In genomic region chr3:134144694-134145093, GRCh38 we compare ENCODE assay signal across 25 cellular contexts.
A peak's percentile ranks its signal among the peaks of the same experiment; 100 is the strongest.
DNase-seq lines count a peak whose midpoint lies in the region; ATAC-seq and TF ChIP-seq lines count a peak whose summit lies in the region.
"Had no signal": no experiment of that assay in that cellular context is flagged by ENCODE, and none has a peak within 500 bp of the region (broad histone marks: within the 10 kb centered on the region; RNA-seq: fewer than 3 reads in every experiment).

No MANE protein-coding gene starts in this region.

- no peaks in the 10 kb centered on the region for H3K27me3 Mint-ChIP-seq in stimulated activated naive CD8-positive, alpha-beta T cell treated with anti-CD3 and anti-CD28 coated beads, Interleukin-15, amount 100 ng/mL, for 72 hours
- H3K27me3 Mint-ChIP-seq in endodermal cell (ENCODE audit: insufficient read depth), result no peaks in the 10 kb centered on the region
- no peaks in the 10 kb centered on the region for H3K27me3 Mint-ChIP-seq in neural progenitor cell (ENCODE audit: insufficient read depth, low read depth)
- H3K27me3 Mint-ChIP-seq in activated T-helper 1 cell treated with anti-CD3 and anti-CD28 coated beads, Interleukin-12 subunit alpha, Interleukin-12 subunit beta, Interleukin-2, Interleukin-4 antibody, amounts not matched to agents 30 ng/mL and 10 ng/mL and 1 ng/mL, durations not matched to agents 14 hours and 24 hours and 36 hours (ENCODE audit: insufficient read depth), result no peaks in the 10 kb centered on the region
- H3K27me3 Mint-ChIP-seq: activated naive CD4-positive, alpha-beta T cell treated with anti-CD3 and anti-CD28 coated beads, Interleukin-2, amount 10 ng/mL, durations not matched to agents 7 days and 5 days; B cell; brain had no signal

- H3K4me1 ChIP-seq in endodermal cell (ENCODE audit: control insufficient read depth, insufficient read depth, low read length) (no peaks in the 10 kb centered on the region), neural progenitor cell (peaks cover 6% of the 10 kb centered on the region), osteoblast (ENCODE audit: insufficient read depth, low read length) (peaks cover 3% of the 10 kb centered on the region)
- H3K4me1 ChIP-seq: gastrocnemius medialis, HAP-1, vagina had no signal

- H3K36me3 ChIP-seq in endodermal cell (ENCODE audit: control insufficient read depth, insufficient read depth, low read length) (peaks cover 9% of the 10 kb centered on the region), neural progenitor cell (no peaks in the 10 kb centered on the region), osteoblast (ENCODE audit: insufficient read depth, low read length) (no peaks in the 10 kb centered on the region)
- H3K36me3 ChIP-seq: gastrocnemius medialis, HAP-1, lower lobe of right lung, suprapubic skin, vagina had no signal

- H3K4me3 Mint-ChIP-seq in stimulated activated naive CD8-positive, alpha-beta T cell treated with anti-CD3 and anti-CD28 coated beads, Interleukin-15, amount 100 ng/mL, for 72 hours, result no peak overlapping the region
- H3K4me3 Mint-ChIP-seq in endodermal cell (no peak overlapping the region), neural progenitor cell (no peak overlapping the region)
- no peak overlapping the region for H3K4me3 Mint-ChIP-seq in activated T-helper 1 cell treated with anti-CD3 and anti-CD28 coated beads, Interleukin-12 subunit alpha, Interleukin-12 subunit beta, Interleukin-2, Interleukin-4 antibody, amounts not matched to agents 30 ng/mL and 10 ng/mL and 1 ng/mL, durations not matched to agents 14 hours and 24 hours and 36 hours
- H3K4me3 Mint-ChIP-seq: activated naive CD4-positive, alpha-beta T cell treated with anti-CD3 and anti-CD28 coated beads, Interleukin-2, amount 10 ng/mL, durations not matched to agents 7 days and 5 days; B cell; brain had no signal

- H3K4me2 ChIP-seq in neural progenitor cell (no peak overlapping the region), osteoblast (ENCODE audit: insufficient read depth, low read length) (no peak overlapping the region)

- H3K9ac ChIP-seq in endodermal cell (ENCODE audit: extremely low read depth, low read length, poor library complexity, severe bottlenecking), result no peak overlapping the region
- H3K9ac ChIP-seq in neural progenitor cell, result no peak overlapping the region

- no peak overlapping the region for H3K27ac ChIP-seq in endodermal cell (ENCODE audit: low read depth, low read length)
- no peak overlapping the region for H3K27ac ChIP-seq in neural progenitor cell
- no peak overlapping the region for H3K27ac ChIP-seq in substantia nigra (ENCODE audit: low read depth, low read length, poor library complexity, severe bottlenecking)
- H3K27ac ChIP-seq in osteoblast (ENCODE audit: low read depth, low read length), result no peak overlapping the region
- H3K27ac ChIP-seq: gastrocnemius medialis, lower lobe of right lung, suprapubic skin, vagina had no signal

- peaks cover 6 to 18% of the 10 kb centered on the region in 2 donors for H3K9me3 Mint-ChIP-seq in stimulated activated naive CD8-positive, alpha-beta T cell treated with anti-CD3 and anti-CD28 coated beads, Interleukin-15, amount 100 ng/mL, for 72 hours
- H3K9me3 Mint-ChIP-seq in endodermal cell (peaks cover 11% of the 10 kb centered on the region), neural progenitor cell (peaks cover 11% of the 10 kb centered on the region)
- H3K9me3 Mint-ChIP-seq in activated T-helper 1 cell treated with anti-CD3 and anti-CD28 coated beads, Interleukin-12 subunit alpha, Interleukin-12 subunit beta, Interleukin-2, Interleukin-4 antibody, amounts not matched to agents 30 ng/mL and 10 ng/mL and 1 ng/mL, durations not matched to agents 14 hours and 24 hours and 36 hours, result peaks cover 6% of the 10 kb centered on the region
- H3K9me3 Mint-ChIP-seq: activated naive CD4-positive, alpha-beta T cell treated with anti-CD3 and anti-CD28 coated beads, Interleukin-2, amount 10 ng/mL, durations not matched to agents 7 days and 5 days had no signal

- H3K79me2 ChIP-seq in neural progenitor cell (ENCODE audit: low read depth) (no peaks in the 10 kb centered on the region), osteoblast (ENCODE audit: insufficient read depth, low read length) (no peaks in the 10 kb centered on the region)

- no peaks in the 10 kb centered on the region for H4K20me1 ChIP-seq in neural progenitor cell (ENCODE audit: low read depth)
- peaks cover 10% of the 10 kb centered on the region for H4K20me1 ChIP-seq in osteoblast (ENCODE audit: insufficient read depth, low read length)

- peak overlapping the region; percentile 2 to 49 for H3K27ac Mint-ChIP-seq in stimulated activated naive CD8-positive, alpha-beta T cell treated with anti-CD3 and anti-CD28 coated beads, Interleukin-15, amount 100 ng/mL, for 72 hours
- H3K27ac Mint-ChIP-seq in endodermal cell (peak overlapping the region; percentile 59), neural progenitor cell (no peak overlapping the region)
- no peak overlapping the region for H3K27ac Mint-ChIP-seq in activated T-helper 1 cell treated with anti-CD3 and anti-CD28 coated beads, Interleukin-12 subunit alpha, Interleukin-12 subunit beta, Interleukin-2, Interleukin-4 antibody, amounts not matched to agents 30 ng/mL and 10 ng/mL and 1 ng/mL, durations not matched to agents 14 hours and 24 hours and 36 hours
- H3K27ac Mint-ChIP-seq: activated naive CD4-positive, alpha-beta T cell treated with anti-CD3 and anti-CD28 coated beads, Interleukin-2, amount 10 ng/mL, durations not matched to agents 7 days and 5 days; B cell had no signal

- no peak for TF ChIP-seq CTCF in endodermal cell (conservative IDR thresholded peaks at IDR 0.05)
- no peak for TF ChIP-seq CTCF in neural progenitor cell (IDR thresholded peaks at IDR 0.05)
- no peak for TF ChIP-seq CTCF in osteoblast (IDR thresholded peaks at IDR 0.05; ENCODE audit: extremely low read depth, low read depth, low read length)

- H2AFZ ChIP-seq in neural progenitor cell (replicated peaks), result no peak overlapping the region
- H2AFZ ChIP-seq in osteoblast (ENCODE audit: low read length), result no peak overlapping the region

- H3K27me3 ChIP-seq in endodermal cell (ENCODE audit: control insufficient read depth, insufficient read depth, low read length, poor library complexity, severe bottlenecking), result no peaks in the 10 kb centered on the region
- no peaks in the 10 kb centered on the region for H3K27me3 ChIP-seq in neural progenitor cell
- H3K27me3 ChIP-seq in osteoblast (ENCODE audit: insufficient read depth, low read length), result no peaks in the 10 kb centered on the region
- H3K27me3 ChIP-seq: dorsolateral prefrontal cortex, gastrocnemius medialis, suprapubic skin, vagina had no signal

- H3K9me3 ChIP-seq in endodermal cell (ENCODE audit: control insufficient read depth, low read length) (no peaks in the 10 kb centered on the region), neural progenitor cell (ENCODE audit: low read depth) (no peaks in the 10 kb centered on the region), osteoblast (ENCODE audit: low read depth, low read length) (no peaks in the 10 kb centered on the region)
- H3K9me3 ChIP-seq: gastrocnemius medialis, HAP-1, lower lobe of right lung, vagina had no signal

- 93% methylated on average over 3 of the region's 3 CpGs for WGBS in endodermal cell (ENCODE audit: insufficient coverage in 1 of 2, insufficient read length in 1 of 2), 2 experiments

- no peak overlapping the region for H3K4me3 ChIP-seq in endodermal cell (ENCODE audit: low read length)
- H3K4me3 ChIP-seq in neural progenitor cell, result no peak overlapping the region
- H3K4me3 ChIP-seq in osteoblast (ENCODE audit: insufficient read depth, low read length), result no peak overlapping the region
- H3K4me3 ChIP-seq: dorsolateral prefrontal cortex, gastrocnemius medialis, HAP-1, lower lobe of right lung, suprapubic skin, vagina had no signal

- intact Hi-C loops in activated T-helper 1 cell treated with anti-CD3 and anti-CD28 coated beads, Interleukin-12 subunit alpha, Interleukin-12 subunit beta, Interleukin-2, Interleukin-4 antibody, amounts not matched to agents 30 ng/mL and 10 ng/mL and 1 ng/mL, durations not matched to agents 14 hours and 24 hours and 36 hours (cut with micrococcal nuclease), result no loop called here

- no peak for DNase-seq in stimulated activated naive CD8-positive, alpha-beta T cell treated with anti-CD3 and anti-CD28 coated beads, Interleukin-15, amount 100 ng/mL, for 72 hours
- no peak for DNase-seq in stimulated activated naive CD8-positive, alpha-beta T cell treated with anti-CD3 and anti-CD28 coated beads, Interleukin-15, Interleukin-2, amounts not matched to agents 100 U/mL and 50 U/mL, for 24 hours
- DNase-seq in endodermal cell, result no peak
- DNase-seq in neural progenitor cell (ENCODE audit: low spot score), result peak; percentile 55
- DNase-seq in substantia nigra (lab: John Stamatoyannopoulos, UW), result no peak
- DNase-seq in osteoblast (ENCODE audit: insufficient read length, low spot score, missing footprints), result no peak
- DNase-seq in activated T-helper 1 cell treated with anti-CD3 and anti-CD28 coated beads, Interleukin-12 subunit alpha, Interleukin-12 subunit beta, Interleukin-2, Interleukin-4 antibody, amounts not matched to agents 30 ng/mL and 10 ng/mL and 1 ng/mL, durations not matched to agents 14 hours and 24 hours and 36 hours (ENCODE audit: low spot score), result no peak
- DNase-seq: activated CD4-positive, alpha-beta T cell treated with anti-CD3 and anti-CD28 coated beads, Interleukin-2, amount 50 U/mL, for 48 hours; activated CD4-positive, CD25-positive, alpha-beta regulatory T cell treated with anti-CD3 and anti-CD28 coated beads, Interleukin-2, amount 50 U/mL, for 72 hours; activated naive CD4-positive, alpha-beta T cell treated with anti-CD3 and anti-CD28 coated beads, Interleukin-2, amount 10 ng/mL, durations not matched to agents 7 days and 5 days; cerebellar nuclear complex; dorsolateral prefrontal cortex; gastrocnemius medialis; KG1; kidney glomerular epithelial cell; lower lobe of right lung; MM.1S; NCI-H1105 treated with DMSO at 0.1 percent for 48 hours; stimulated activated CD4-positive, alpha-beta T cell treated with anti-CD3 and anti-CD28 coated beads, Interleukin-4, amount 100 ng/mL, for 4 hours had no signal

- H3K36me3 Mint-ChIP-seq in endodermal cell (ENCODE audit: low read depth), result peaks cover 30% of the 10 kb centered on the region
- peaks cover 17% of the 10 kb centered on the region for H3K36me3 Mint-ChIP-seq in neural progenitor cell
- H3K36me3 Mint-ChIP-seq in activated T-helper 1 cell treated with anti-CD3 and anti-CD28 coated beads, Interleukin-12 subunit alpha, Interleukin-12 subunit beta, Interleukin-2, Interleukin-4 antibody, amounts not matched to agents 30 ng/mL and 10 ng/mL and 1 ng/mL, durations not matched to agents 14 hours and 24 hours and 36 hours (ENCODE audit: low read depth), result no peaks in the 10 kb centered on the region
- H3K36me3 Mint-ChIP-seq: activated naive CD4-positive, alpha-beta T cell treated with anti-CD3 and anti-CD28 coated beads, Interleukin-2, amount 10 ng/mL, durations not matched to agents 7 days and 5 days had no signal

- no peak for ATAC-seq in stimulated activated naive CD8-positive, alpha-beta T cell treated with anti-CD3 and anti-CD28 coated beads, Interleukin-15, amount 100 ng/mL, for 72 hours
- ATAC-seq in stimulated activated naive CD8-positive, alpha-beta T cell treated with anti-CD3 and anti-CD28 coated beads, Interleukin-15, Interleukin-2, amounts not matched to agents 100 U/mL and 50 U/mL, for 24 hours, result no peak
- ATAC-seq in HG03457 (IDR thresholded peaks at IDR 0.05; ENCODE audit: unreplicated experiment), result no peak
- ATAC-seq: gastrocnemius medialis, lower lobe of right lung had no signal

- H3K4me1 Mint-ChIP-seq in stimulated activated naive CD8-positive, alpha-beta T cell treated with anti-CD3 and anti-CD28 coated beads, Interleukin-15, amount 100 ng/mL, for 72 hours, result no peaks in the 10 kb centered on the region
- H3K4me1 Mint-ChIP-seq in endodermal cell (peaks cover 11% of the 10 kb centered on the region), neural progenitor cell (peaks cover 8% of the 10 kb centered on the region)
- H3K4me1 Mint-ChIP-seq in activated T-helper 1 cell treated with anti-CD3 and anti-CD28 coated beads, Interleukin-12 subunit alpha, Interleukin-12 subunit beta, Interleukin-2, Interleukin-4 antibody, amounts not matched to agents 30 ng/mL and 10 ng/mL and 1 ng/mL, durations not matched to agents 14 hours and 24 hours and 36 hours (ENCODE audit: low read depth), result no peaks in the 10 kb centered on the region
- H3K4me1 Mint-ChIP-seq: activated naive CD4-positive, alpha-beta T cell treated with anti-CD3 and anti-CD28 coated beads, Interleukin-2, amount 10 ng/mL, durations not matched to agents 7 days and 5 days; brain had no signal

- no peaks in the 10 kb centered on the region for H3F3A ChIP-seq in neural progenitor cell (ENCODE audit: low read depth)

Comparison
In these comparisons a context has a peak if more than half of its experiments do, and no peak if none do; other contexts are left out.
1. H3K27ac Mint-ChIP-seq: peak in stimulated activated naive CD8-positive, alpha-beta T cell treated with anti-CD3 and anti-CD28 coated beads, Interleukin-15, amount 100 ng/mL, for 72 hours (2 of 2) and endodermal cell (single experiment); none in neural progenitor cell (single experiment) and activated T-helper 1 cell treated with anti-CD3 and anti-CD28 coated beads, Interleukin-12 subunit alpha, Interleukin-12 subunit beta, Interleukin-2, Interleukin-4 antibody, amounts not matched to agents 30 ng/mL and 10 ng/mL and 1 ng/mL, durations not matched to agents 14 hours and 24 hours and 36 hours (single experiment).